Comparison of ENCODE assay signal across 12 cellular contexts in the genomic region with DNA sequence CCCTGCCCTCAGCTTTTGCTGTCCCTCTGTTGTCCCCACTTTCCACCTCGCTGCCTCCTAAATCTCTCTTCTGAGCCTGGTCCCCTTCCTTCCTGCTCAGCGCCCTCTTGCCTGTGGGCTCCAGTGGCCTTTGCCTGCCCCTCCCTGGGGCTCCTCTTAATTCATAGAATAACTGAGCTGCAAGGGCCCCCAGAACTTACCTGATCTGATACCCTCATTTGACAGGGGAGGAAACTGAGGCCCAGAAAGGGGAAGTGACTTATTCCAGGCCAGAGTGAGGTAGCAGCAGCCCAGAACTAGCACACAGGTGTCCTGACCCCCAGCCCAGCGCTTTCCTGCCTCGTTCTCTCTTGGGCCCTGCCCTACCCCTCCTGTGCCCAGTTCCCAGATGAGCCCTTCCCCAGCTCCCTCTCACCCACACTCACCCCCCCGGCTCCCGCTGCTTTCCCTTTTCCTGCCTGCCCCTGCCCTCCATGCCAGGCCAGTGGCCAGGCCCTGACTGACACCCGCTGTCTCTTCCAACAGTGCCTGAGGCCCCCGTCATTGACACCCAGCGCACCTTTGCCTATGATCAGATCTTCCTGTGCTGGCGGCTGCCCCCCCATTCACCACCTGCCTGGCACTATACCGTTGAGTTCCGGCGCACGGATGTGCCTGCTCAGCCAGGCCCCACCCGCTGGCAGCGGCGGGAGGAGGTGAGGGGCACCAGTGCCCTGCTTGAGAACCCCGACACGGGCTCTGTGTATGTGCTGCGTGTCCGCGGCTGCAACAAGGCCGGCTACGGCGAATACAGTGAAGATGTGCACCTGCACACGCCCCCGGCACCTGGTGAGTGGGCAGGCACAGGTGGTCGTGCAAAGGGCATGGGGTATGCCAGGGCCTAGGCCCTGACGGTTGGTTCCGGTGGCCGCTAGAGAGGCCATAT.
A peak's percentile ranks its signal among the peaks of the same experiment; 100 is the strongest.
DNase-seq lines count a peak whose midpoint lies in the region; ATAC-seq and TF ChIP-seq lines count a peak whose summit lies in the region.
"Had no signal": no experiment of that assay in that cellular context is flagged by ENCODE, and none has a peak within 500 bp of the region (broad histone marks: within the 10 kb centered on the region; RNA-seq: fewer than 3 reads in every experiment).

No MANE protein-coding gene starts in this region.

- TF ChIP-seq CTCF in coronary artery (IDR thresholded peaks at IDR 0.05) = no peak

- ATAC-seq in HG03520 (IDR thresholded peaks at IDR 0.05; ENCODE audit: unreplicated experiment) = no peak

- H3K27ac ChIP-seq in coronary artery = no peak overlapping the region
- H3K27ac ChIP-seq: suprapubic skin had no signal

- no peak overlapping the region for H3K4me3 ChIP-seq in coronary artery
- H3K4me3 ChIP-seq: suprapubic skin had no signal

- DNase-seq in HuH-7.5 (ENCODE audit: low spot score) (peak; percentile 25), coronary artery (ENCODE audit: low spot score) (peak; percentile 71), EL (no peak)
- peak; percentile 6 for DNase-seq in stimulated activated CD8-positive, alpha-beta memory T cell treated with anti-CD3 and anti-CD28 coated beads, Interleukin-4, amount 100 ng/mL, for 48 hours
- DNase-seq: activated CD4-positive, alpha-beta T cell treated with anti-CD3 and anti-CD28 coated beads, Interleukin-2, amount 50 U/mL, for 1 hour; activated gamma-delta T cell treated with Interleukin-2 at 50 U/mL for 16 hours; GF-D8; naive B cell; NCI-H345; OCI-M1 had no signal
